1 cellular context compared by ENCODE assay signal in the genomic region with DNA sequence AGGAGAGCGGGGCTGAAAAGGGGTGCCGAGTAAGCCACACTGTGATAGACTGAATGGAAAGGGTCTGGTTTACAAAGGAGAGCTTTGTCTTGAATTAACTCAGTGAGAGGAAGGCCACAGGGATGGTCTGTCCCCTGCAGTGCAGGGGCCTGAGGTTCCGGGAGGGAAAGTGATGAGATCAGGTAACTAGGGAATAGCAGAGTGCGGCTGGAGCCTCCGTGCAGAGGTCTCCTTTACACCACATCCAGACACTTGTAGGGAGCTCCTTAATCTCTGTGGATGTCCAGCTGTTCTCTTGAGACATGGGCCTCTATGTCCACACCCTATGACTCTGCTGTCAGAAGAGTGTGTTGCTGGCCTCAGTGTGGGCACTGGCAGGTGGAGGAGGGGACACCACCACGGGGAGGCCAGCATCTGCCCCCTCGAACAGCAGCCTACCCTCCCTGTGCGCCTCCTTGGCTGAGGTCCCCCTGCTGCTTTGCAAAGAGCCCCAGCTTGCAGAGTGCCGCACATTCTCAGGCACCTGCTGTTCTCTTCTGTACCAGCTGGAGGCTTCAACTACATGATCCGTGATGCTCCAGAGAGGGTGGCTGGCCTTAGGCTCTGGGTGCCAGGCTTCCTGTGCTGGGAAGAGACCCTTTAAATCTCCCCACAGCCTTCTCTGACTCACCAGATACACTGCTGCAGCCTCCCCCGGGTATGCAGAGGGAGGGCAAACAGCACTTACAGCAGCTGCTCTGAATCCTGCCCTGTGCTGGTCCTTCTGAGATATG.
TF ChIP-seq lines count a peak whose summit lies in the region.

No MANE protein-coding gene starts in this region.

TF ChIP-seq in HCT116, 20 proteins besides CTCF, POLR2A, EP300 and RAD21 (continued from another document):
- TF ChIP-seq, protein P1, sequence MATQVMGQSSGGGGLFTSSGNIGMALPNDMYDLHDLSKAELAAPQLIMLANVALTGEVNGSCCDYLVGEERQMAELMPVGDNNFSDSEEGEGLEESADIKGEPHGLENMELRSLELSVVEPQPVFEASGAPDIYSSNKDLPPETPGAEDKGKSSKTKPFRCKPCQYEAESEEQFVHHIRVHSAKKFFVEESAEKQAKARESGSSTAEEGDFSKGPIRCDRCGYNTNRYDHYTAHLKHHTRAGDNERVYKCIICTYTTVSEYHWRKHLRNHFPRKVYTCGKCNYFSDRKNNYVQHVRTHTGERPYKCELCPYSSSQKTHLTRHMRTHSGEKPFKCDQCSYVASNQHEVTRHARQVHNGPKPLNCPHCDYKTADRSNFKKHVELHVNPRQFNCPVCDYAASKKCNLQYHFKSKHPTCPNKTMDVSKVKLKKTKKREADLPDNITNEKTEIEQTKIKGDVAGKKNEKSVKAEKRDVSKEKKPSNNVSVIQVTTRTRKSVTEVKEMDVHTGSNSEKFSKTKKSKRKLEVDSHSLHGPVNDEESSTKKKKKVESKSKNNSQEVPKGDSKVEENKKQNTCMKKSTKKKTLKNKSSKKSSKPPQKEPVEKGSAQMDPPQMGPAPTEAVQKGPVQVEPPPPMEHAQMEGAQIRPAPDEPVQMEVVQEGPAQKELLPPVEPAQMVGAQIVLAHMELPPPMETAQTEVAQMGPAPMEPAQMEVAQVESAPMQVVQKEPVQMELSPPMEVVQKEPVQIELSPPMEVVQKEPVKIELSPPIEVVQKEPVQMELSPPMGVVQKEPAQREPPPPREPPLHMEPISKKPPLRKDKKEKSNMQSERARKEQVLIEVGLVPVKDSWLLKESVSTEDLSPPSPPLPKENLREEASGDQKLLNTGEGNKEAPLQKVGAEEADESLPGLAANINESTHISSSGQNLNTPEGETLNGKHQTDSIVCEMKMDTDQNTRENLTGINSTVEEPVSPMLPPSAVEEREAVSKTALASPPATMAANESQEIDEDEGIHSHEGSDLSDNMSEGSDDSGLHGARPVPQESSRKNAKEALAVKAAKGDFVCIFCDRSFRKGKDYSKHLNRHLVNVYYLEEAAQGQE (IDR thresholded peaks at IDR 0.05; ENCODE audit: low read depth): no peak
- TF ChIP-seq SIN3A (IDR thresholded peaks at IDR 0.05; ENCODE audit: low read depth) (no peak), EGR1 (IDR thresholded peaks at IDR 0.05; ENCODE audit: low read depth) (no peak)
